8 cellular contexts compared by ENCODE assay signal in the genomic region with DNA sequence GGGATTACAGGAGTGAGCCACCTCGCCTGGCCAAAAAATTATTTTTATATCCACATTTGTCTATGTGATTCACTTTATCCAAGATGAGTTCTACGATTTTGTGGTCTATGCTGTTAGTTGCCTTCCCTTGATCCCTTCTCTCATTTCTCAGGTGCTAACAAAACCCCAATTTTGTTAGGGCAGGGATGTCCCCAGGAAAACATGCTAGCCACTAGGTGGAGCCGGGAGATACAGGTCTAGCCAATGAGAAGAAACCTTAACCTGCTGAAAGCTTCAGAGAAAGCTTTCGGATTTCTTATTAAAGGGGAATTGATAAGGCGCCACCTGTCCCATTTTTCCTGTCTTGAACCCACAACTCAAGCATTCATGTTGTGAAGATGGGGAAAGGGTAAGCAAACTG.
DNase-seq lines count a peak whose midpoint lies in the region; TF ChIP-seq lines count a peak whose summit lies in the region.

No MANE protein-coding gene starts in this region.

- H4K20me1 ChIP-seq in fibroblast of lung (ENCODE audit: control insufficient read depth, extremely low read depth, insufficient read depth, low read length): no peaks in the 10 kb centered on the region

- no peak overlapping the region for H3K4me2 ChIP-seq in fibroblast of lung (ENCODE audit: extremely low read depth, insufficient read depth, low read length)

- no peaks in the 10 kb centered on the region for H3K27me3 ChIP-seq in fibroblast of lung (ENCODE audit: control insufficient read depth, insufficient read depth, low read length)

- no peaks in the 10 kb centered on the region for H3K79me2 ChIP-seq in fibroblast of lung (ENCODE audit: control insufficient read depth, insufficient read depth, low read length)

- no peak overlapping the region for H2AFZ ChIP-seq in fibroblast of lung (ENCODE audit: low read length)

- TF ChIP-seq CTCF in AG10803 (conservative IDR thresholded peaks at IDR 0.05; ENCODE audit: low read length): peak; percentile 70
- peak; percentile 60 for TF ChIP-seq CTCF in HFF-Myc (IDR thresholded peaks at IDR 0.05; ENCODE audit: low read depth, low read length, missing control alignments)
- TF ChIP-seq CTCF in fibroblast of lung (conservative IDR thresholded peaks at IDR 0.05 in 1 of 2, IDR thresholded peaks at IDR 0.05 in 1 of 2; ENCODE audit: low read depth in 1 of 2, low read length in 2 of 2): peak; percentile 57 to 63

- H3K4me3 ChIP-seq in AG10803 (ENCODE audit: low read length) (no peak overlapping the region), HFF-Myc (replicated peaks; ENCODE audit: low read depth, low read length) (no peak overlapping the region), fibroblast of lung (replicated peaks in 1 of 4; ENCODE audit: control extremely low read depth in 1 of 4, insufficient read depth in 1 of 4, low read depth in 3 of 4, low read length in 4 of 4) (no peak overlapping the region)

- H3K4me1 ChIP-seq in fibroblast of lung (ENCODE audit: control insufficient read depth, extremely low read depth, insufficient read depth, low read length): no peaks in the 10 kb centered on the region

- H3K27ac ChIP-seq in fibroblast of lung (ENCODE audit: insufficient read depth, low read length): no peak overlapping the region

- no peaks in the 10 kb centered on the region for H3K9me3 ChIP-seq in fibroblast of lung (ENCODE audit: control insufficient read depth, insufficient read depth, low read depth, low read length)

- DNase-seq in AG10803 (ENCODE audit: low read depth) (peak; percentile 33), HFF-Myc (ENCODE audit: extremely low read depth, low read depth) (no peak), fibroblast of lung (ENCODE audit: low read depth in 2 of 2) (peak; percentile 24 to 30), amniotic stem cell (lab: John Stamatoyannopoulos, UW) (no peak), NCI-H524 treated with DMSO at 0.1 percent for 48 hours (lab: John Stamatoyannopoulos, UW) (no peak), NCI-H2029 (lab: John Stamatoyannopoulos, UW) (no peak)
- peak; percentile 15 to 59 for DNase-seq in activated CD4-positive, alpha-beta T cell treated with anti-CD3 and anti-CD28 coated beads for 4 hours
- DNase-seq in stimulated activated CD4-positive, alpha-beta T cell treated with anti-CD3 and anti-CD28 coated beads, Interleukin-4, amount 100 ng/mL, for 1 hour: peak; percentile 67

- no peak overlapping the region for H3K9ac ChIP-seq in fibroblast of lung (ENCODE audit: insufficient read depth, low read length)

- H3K36me3 ChIP-seq in fibroblast of lung (ENCODE audit: control insufficient read depth, insufficient read depth, low read length): no peaks in the 10 kb centered on the region

Comparison
In these comparisons a context has a peak if more than half of its experiments do, and no peak if none do; other contexts are left out.
1. DNase-seq: peak in AG10803 (single experiment), activated CD4-positive, alpha-beta T cell treated with anti-CD3 and anti-CD28 coated beads for 4 hours (2 of 2), fibroblast of lung (2 of 2) and stimulated activated CD4-positive, alpha-beta T cell treated with anti-CD3 and anti-CD28 coated beads, Interleukin-4, amount 100 ng/mL, for 1 hour (single experiment); none in HFF-Myc (single experiment), amniotic stem cell (single experiment), NCI-H524 treated with DMSO at 0.1 percent for 48 hours (single experiment) and NCI-H2029 (single experiment).
2. Peak in every context shown above with its lines, with median percentiles within 50 percentile points of each other: CTCF ChIP-seq.